In genomic region chr19:52889931-52890330, GRCh38 we compare ENCODE assay signal across 12 cellular contexts. TPM values are rescaled to one million over a fixed set of nuclear protein-coding genes. Genes with fewer than 3 reads are reported as not detected.
DNase-seq lines count a peak whose midpoint lies in the region; ATAC-seq, FAIRE-seq and TF ChIP-seq lines count a peak whose summit lies in the region.
"Had no signal": no experiment of that assay in that cellular context is flagged by ENCODE, and none has a peak within 500 bp of the region (broad histone marks: within the 10 kb centered on the region; RNA-seq: fewer than 3 reads in every experiment).

No MANE protein-coding gene starts in this region.

- H3K36me3 ChIP-seq in endodermal cell (ENCODE audit: control insufficient read depth, insufficient read depth, low read length), result peaks cover 73% of the 10 kb centered on the region

- no peak for TF ChIP-seq POLR2A in H54 (IDR thresholded peaks at IDR 0.05; ENCODE audit: low read depth, low read length)

- H3K18ac ChIP-seq in H9 (ENCODE audit: insufficient read length, low read depth, low read length), result no peak overlapping the region

- no peak overlapping the region for H2BK5ac ChIP-seq in H9 (ENCODE audit: insufficient read length, low read length)

- H3K79me1 ChIP-seq in H9 (ENCODE audit: insufficient read depth, low read depth, low read length, poor library complexity, severe bottlenecking), result peaks cover 3% of the 10 kb centered on the region

- H3K9ac ChIP-seq in H9 (ENCODE audit: extremely low read depth, insufficient read length, low read length) (no peak overlapping the region), endodermal cell (ENCODE audit: extremely low read depth, low read length, poor library complexity, severe bottlenecking) (no peak overlapping the region)

- no peak overlapping the region for H2BK15ac ChIP-seq in H9 (ENCODE audit: low read depth, low read length)

- no peak overlapping the region for H2AK5ac ChIP-seq in H9 (ENCODE audit: insufficient read length, low read length)

- no peak overlapping the region for H3K14ac ChIP-seq in H9 (ENCODE audit: insufficient read depth, low read length)

- no peak overlapping the region for H3K56ac ChIP-seq in H9 (ENCODE audit: insufficient read length, low read depth, low read length)

- H2BK120ac ChIP-seq in H9 (ENCODE audit: low read depth, low read length, poor library complexity, severe bottlenecking), result no peak overlapping the region

- DNase-seq in H9 (no peak), endodermal cell (peak; percentile 29), nephron progenitor cell (no peak), H54 (ENCODE audit: insufficient read length, low spot score) (no peak), left lobe of liver (ENCODE audit: low spot score) (no peak)
- no peak for DNase-seq in stimulated activated naive CD8-positive, alpha-beta T cell treated with anti-CD3 and anti-CD28 coated beads, Interleukin-15, amount 100 ng/mL, for 72 hours
- DNase-seq: CD8-positive, alpha-beta memory T cell; DMS53; IMR-90 had no signal

- no peak overlapping the region for H3K23ac ChIP-seq in H9 (ENCODE audit: insufficient read length, low read depth, low read length)

- no peaks in the 10 kb centered on the region for H3K9me3 Mint-ChIP-seq in H9
- H3K9me3 Mint-ChIP-seq in endodermal cell, result no peaks in the 10 kb centered on the region
- peaks cover 15% of the 10 kb centered on the region for H3K9me3 Mint-ChIP-seq in nephron progenitor cell
- H3K9me3 Mint-ChIP-seq in stimulated activated naive CD8-positive, alpha-beta T cell treated with anti-CD3 and anti-CD28 coated beads, Interleukin-15, amount 100 ng/mL, for 72 hours, result peaks cover 7 to 21% of the 10 kb centered on the region in 2 donors

- no peak overlapping the region for H2BK12ac ChIP-seq in H9 (ENCODE audit: insufficient read length, low read depth, low read length)

- no peak overlapping the region for H4K8ac ChIP-seq in H9 (replicated peaks; ENCODE audit: insufficient read length, low read depth, low read length)

- no peak overlapping the region for H3K4me3 ChIP-seq in endodermal cell (ENCODE audit: low read length)
- H3K4me3 ChIP-seq: A549 had no signal

- peak overlapping the region in 2 of 3 experiments; percentile 53 to 85; a peak in 1 of 7 replicates for H3K27ac Mint-ChIP-seq in H9
- no peak overlapping the region for H3K27ac Mint-ChIP-seq in endodermal cell
- peak overlapping the region; percentile 2 for H3K27ac Mint-ChIP-seq in nephron progenitor cell
- H3K27ac Mint-ChIP-seq in stimulated activated naive CD8-positive, alpha-beta T cell treated with anti-CD3 and anti-CD28 coated beads, Interleukin-15, amount 100 ng/mL, for 72 hours, result peak overlapping the region in 1 of 2 donors; percentile 77

- H3K4me1 Mint-ChIP-seq in H9 (peaks cover 0 to 10% of the 10 kb centered on the region in 2 experiments; a peak in 1 of 4 replicates), endodermal cell (peaks cover 23% of the 10 kb centered on the region), nephron progenitor cell (peaks cover 12% of the 10 kb centered on the region)
- H3K4me1 Mint-ChIP-seq in stimulated activated naive CD8-positive, alpha-beta T cell treated with anti-CD3 and anti-CD28 coated beads, Interleukin-15, amount 100 ng/mL, for 72 hours, result peaks cover 13% of the 10 kb centered on the region

- no CpG with 5 or more reads among the region's 4 CpGs for WGBS in H9 (ENCODE audit: extremely low coverage, insufficient read length, low lambda C conversion rate)
- WGBS in endodermal cell (ENCODE audit: insufficient coverage in 1 of 2, insufficient read length in 1 of 2), 2 experiments, result 97% methylated on average over 3 of the region's 4 CpGs; no CpG with 5 or more reads in 1 of the 2 experiments

- no peak overlapping the region for H2BK20ac ChIP-seq in H9 (ENCODE audit: low read depth, low read length, poor library complexity, severe bottlenecking)

- H3K4me3 Mint-ChIP-seq in H9, result no peak overlapping the region
- H3K4me3 Mint-ChIP-seq in endodermal cell, result no peak overlapping the region
- no peak overlapping the region for H3K4me3 Mint-ChIP-seq in nephron progenitor cell
- no peak overlapping the region for H3K4me3 Mint-ChIP-seq in stimulated activated naive CD8-positive, alpha-beta T cell treated with anti-CD3 and anti-CD28 coated beads, Interleukin-15, amount 100 ng/mL, for 72 hours
- H3K4me3 Mint-ChIP-seq: CD8-positive, alpha-beta memory T cell had no signal

- H3K79me2 ChIP-seq in H9 (ENCODE audit: insufficient read depth, low read length), result peaks cover 1% of the 10 kb centered on the region; the same call in 1 of the 2 replicates

- H3K4me1 ChIP-seq in H9 (ENCODE audit: insufficient read depth, low read length), result no peaks in the 10 kb centered on the region
- H3K4me1 ChIP-seq in endodermal cell (ENCODE audit: control insufficient read depth, insufficient read depth, low read length), result no peaks in the 10 kb centered on the region
- H3K4me1 ChIP-seq: A549 had no signal

- FAIRE-seq in H54 (lab: Jason Lieb, UNC), result no peak
- FAIRE-seq: A549, H1 had no signal

- H3K4ac ChIP-seq in H9 (ENCODE audit: low read depth, low read length), result no peak overlapping the region

- TF ChIP-seq CTCF in H9 (conservative IDR thresholded peaks at IDR 0.05), result no peak
- no peak for TF ChIP-seq CTCF in endodermal cell (conservative IDR thresholded peaks at IDR 0.05)
- no peak for TF ChIP-seq CTCF in nephron progenitor cell (IDR thresholded peaks at IDR 0.05)

- H3K23me2 ChIP-seq in H9 (ENCODE audit: insufficient read length, low read depth, low read length, poor library complexity, severe bottlenecking), result no peaks in the 10 kb centered on the region

- no peak overlapping the region for H3T11ph ChIP-seq in H9 (ENCODE audit: low read length)

- no peak overlapping the region for H2AFZ ChIP-seq in H9 (ENCODE audit: low read length)

- no peaks in the 10 kb centered on the region for H3K27me3 Mint-ChIP-seq in H9 (ENCODE audit: low read depth)
- H3K27me3 Mint-ChIP-seq in endodermal cell (ENCODE audit: insufficient read depth), result no peaks in the 10 kb centered on the region
- no peaks in the 10 kb centered on the region for H3K27me3 Mint-ChIP-seq in nephron progenitor cell (ENCODE audit: low read depth, poor library complexity)
- no peaks in the 10 kb centered on the region for H3K27me3 Mint-ChIP-seq in stimulated activated naive CD8-positive, alpha-beta T cell treated with anti-CD3 and anti-CD28 coated beads, Interleukin-15, amount 100 ng/mL, for 72 hours
- H3K27me3 Mint-ChIP-seq: CD8-positive, alpha-beta memory T cell had no signal

- no peaks in the 10 kb centered on the region for H4K20me1 ChIP-seq in H9 (ENCODE audit: control insufficient read depth, insufficient read depth, insufficient read length)

- H3K4me2 ChIP-seq in H9 (ENCODE audit: insufficient read depth, insufficient read length, low read length), result no peak overlapping the region
- H3K4me2 ChIP-seq: A549 had no signal

- H3K9me3 ChIP-seq in H9 (ENCODE audit: control insufficient read depth, low read depth, low read length), result no peaks in the 10 kb centered on the region
- H3K9me3 ChIP-seq in endodermal cell (ENCODE audit: control insufficient read depth, low read length), result peaks cover 13% of the 10 kb centered on the region

- no peak overlapping the region for H4K5ac ChIP-seq in H9 (ENCODE audit: insufficient read length, low read depth, low read length)

- H3K36me3 Mint-ChIP-seq in H9 (ENCODE audit: insufficient read depth in 1 of 3, low read depth in 3 of 3) (peaks cover 59 to 85% (median 72%) of the 10 kb centered on the region in 3 experiments), endodermal cell (ENCODE audit: low read depth) (peaks cover 74% of the 10 kb centered on the region), nephron progenitor cell (ENCODE audit: low read depth) (peaks cover 80% of the 10 kb centered on the region)

- no peak overlapping the region for H4K91ac ChIP-seq in H9 (ENCODE audit: insufficient read length, low read depth, low read length)

- no peaks in the 10 kb centered on the region for H3K27me3 ChIP-seq in H9 (ENCODE audit: insufficient read depth, low read length)
- no peaks in the 10 kb centered on the region for H3K27me3 ChIP-seq in endodermal cell (ENCODE audit: control insufficient read depth, insufficient read depth, low read length, poor library complexity, severe bottlenecking)

- no peak overlapping the region for H3K27ac ChIP-seq in H9 (ENCODE audit: insufficient read length, low read depth, low read length)
- no peak overlapping the region for H3K27ac ChIP-seq in endodermal cell (ENCODE audit: low read depth, low read length)
- H3K27ac ChIP-seq: A549 had no signal

- no peak for ATAC-seq in left lobe of liver
- no peak for ATAC-seq in stimulated activated naive CD8-positive, alpha-beta T cell treated with anti-CD3 and anti-CD28 coated beads, Interleukin-15, amount 100 ng/mL, for 72 hours
- ATAC-seq: A549, HCT116 had no signal

RNA-seq across cellular contexts. Expression of gene ZNF320, which starts 7.5 kb away (rescaled TPM):
- 20.2 and 26.1 TPM in 2 replicates for total RNA-seq in H9 (2021)
- 10 to 100 TPM; 33.5 to 37.5 TPM for total RNA-seq in endodermal cell
- 20.9 TPM for polyA plus RNA-seq in endodermal cell (2013, experiment 1 of 2)
- polyA plus RNA-seq in endodermal cell (2013, experiment 2 of 2), result 18.1 TPM
- 1.2 TPM for total RNA-seq in left lobe of liver
- polyA plus RNA-seq: A549 had no signal

RNA-seq across cellular contexts. Expression of gene ZNF468, which starts 32.5 kb away (rescaled TPM):
- total RNA-seq in H9 (2021) (34.0 and 34.7 TPM in 2 replicates), endodermal cell (10 to 100 TPM; 46.2 to 50.0 TPM), left lobe of liver (2.6 TPM)
- polyA plus RNA-seq in endodermal cell (2013, experiment 1 of 2), result 20.4 TPM
- 21.4 TPM for polyA plus RNA-seq in endodermal cell (2013, experiment 2 of 2)

RNA-seq across cellular contexts. Expression of gene ZNF888, which starts 33.3 kb away (rescaled TPM):
- total RNA-seq in H9 (2021) (12.1 and 13.4 TPM in 2 replicates), endodermal cell (10 to 100 TPM; 13.4 to 19.6 TPM), left lobe of liver (0.70 TPM)
- 4.5 TPM for polyA plus RNA-seq in endodermal cell (2013, experiment 1 of 2)
- polyA plus RNA-seq in endodermal cell (2013, experiment 2 of 2), result 5.4 TPM
- polyA plus RNA-seq: A549 had no signal
